ENCODE assay signal across 14 cellular contexts in genomic region chr5:133694181-133694831, GRCh38.
A peak's percentile ranks its signal among the peaks of the same experiment; 100 is the strongest.
DNase-seq lines count a peak whose midpoint lies in the region; ATAC-seq and TF ChIP-seq lines count a peak whose summit lies in the region.
"Had no signal": no experiment of that assay in that cellular context is flagged by ENCODE, and none has a peak within 500 bp of the region (broad histone marks: within the 10 kb centered on the region; RNA-seq: fewer than 3 reads in every experiment).

No MANE protein-coding gene starts in this region.

- H3K79me2 ChIP-seq in OCI-LY3 (ENCODE audit: low read length) = no peaks in the 10 kb centered on the region

- 0 out of 2 replicates have a peak, but pooled peaks cover 10% of the 10 kb centered on the region for H3K27me3 ChIP-seq in OCI-LY3 (ENCODE audit: low read depth, low read length)
- H3K27me3 ChIP-seq in left lung = peaks cover 0 to 12% of the 10 kb centered on the region in 2 donors

- H4K20me1 ChIP-seq in OCI-LY3 (ENCODE audit: insufficient read depth, low read length) = no peaks in the 10 kb centered on the region

- H3K9ac ChIP-seq in OCI-LY3 (ENCODE audit: low read length) = no peak overlapping the region

- no peaks in the 10 kb centered on the region for H3K36me3 ChIP-seq in OCI-LY3 (replicated peaks; ENCODE audit: low read depth, low read length)
- H3K36me3 ChIP-seq in left lung = no peaks in the 10 kb centered on the region

- intact Hi-C loops in left lung (cut with DNase I) = no loop called here

- H3K4me1 ChIP-seq in OCI-LY3 (ENCODE audit: low read length) = peaks cover 48% of the 10 kb centered on the region
- no peaks in the 10 kb centered on the region for H3K4me1 ChIP-seq in left lung

- H2AFZ ChIP-seq in OCI-LY3 (ENCODE audit: low read depth, low read length) = peak overlapping the region; percentile 61; the same call in 1 of the 2 replicates
- H2AFZ ChIP-seq: GM23338 had no signal

- H3K4me3 ChIP-seq in OCI-LY3 (ENCODE audit: low read length) (no peak overlapping the region), left lung (no peak overlapping the region)
- H3K4me3 ChIP-seq: GM23338, SK-N-MC had no signal

- no peak overlapping the region; the same call in 1 of the 2 replicates for H3K4me2 ChIP-seq in OCI-LY3 (ENCODE audit: low read length)
- H3K4me2 ChIP-seq: GM23338 had no signal

- H3K27ac ChIP-seq in OCI-LY3 (ENCODE audit: low read length) = no peak overlapping the region
- no peak overlapping the region for H3K27ac ChIP-seq in left lung
- no peak overlapping the region for H3K27ac ChIP-seq in caudate nucleus (ENCODE audit: low read depth, low read length)
- H3K27ac ChIP-seq: SK-N-MC had no signal

- TF ChIP-seq CTCF in OCI-LY3 (IDR thresholded peaks at IDR 0.05; ENCODE audit: low read depth, low read length) (no peak), left lung (IDR thresholded peaks at IDR 0.05) (no peak)

- peak; percentile 49 for ATAC-seq in HG02798 (IDR thresholded peaks at IDR 0.05; ENCODE audit: poor library complexity, unreplicated experiment)
- peak; percentile 34 for ATAC-seq in left lung
- ATAC-seq in stimulated activated naive CD8-positive, alpha-beta T cell treated with anti-CD3 and anti-CD28 coated beads, Interleukin-15, Interleukin-2, amounts not matched to agents 100 U/mL and 50 U/mL, for 24 hours = peak; percentile 20
- no peak for ATAC-seq in HG02884 (IDR thresholded peaks at IDR 0.05; ENCODE audit: unreplicated experiment)
- ATAC-seq: GM23338 had no signal

- DNase-seq in left lung (no peak), caudate nucleus (lab: John Stamatoyannopoulos, UW) (no peak)
- DNase-seq in stimulated activated naive CD8-positive, alpha-beta T cell treated with anti-CD3 and anti-CD28 coated beads, Interleukin-15, Interleukin-2, amounts not matched to agents 100 U/mL and 50 U/mL, for 24 hours = no peak
- no peak for DNase-seq in activated T-cell treated with anti-CD3 and anti-CD28 coated beads, Interleukin-2, amount 50 U/mL, for 1 hour
- DNase-seq: KG1, NCI-H1092, NCI-H146, NCI-H2081, NCI-H510A treated with DMSO at 0.1 percent for 48 hours had no signal

- H3K9me3 ChIP-seq in OCI-LY3 (ENCODE audit: insufficient read depth, low read length) (no peaks in the 10 kb centered on the region), left lung (no peaks in the 10 kb centered on the region)
